Comparison of ENCODE assay signal across 10 cellular contexts in genomic region chr6:28490191-28490890, GRCh38. TPM values are rescaled to one million over a fixed set of nuclear protein-coding genes. Genes with fewer than 3 reads are reported as not detected.
DNase-seq lines count a peak whose midpoint lies in the region; ATAC-seq and TF ChIP-seq lines count a peak whose summit lies in the region.
"Had no signal": no experiment of that assay in that cellular context is flagged by ENCODE, and none has a peak within 500 bp of the region (broad histone marks: within the 10 kb centered on the region; RNA-seq: fewer than 3 reads in every experiment).

No MANE protein-coding gene starts in this region.

- peak overlapping the region; percentile 66 for H3K4me2 ChIP-seq in fibroblast of lung (ENCODE audit: extremely low read depth, insufficient read depth, low read length)

- peak overlapping the region; percentile 61 for H3K4me3 ChIP-seq in NT2/D1 (ENCODE audit: insufficient read length, low read depth)
- H3K4me3 ChIP-seq in fibroblast of lung (replicated peaks in 1 of 4; ENCODE audit: control extremely low read depth in 1 of 4, insufficient read depth in 1 of 4, low read depth in 3 of 4, low read length in 4 of 4): peak overlapping the region; percentile 58 to 85 (median 65)
- peak overlapping the region; percentile 6 to 49 (median 40) for H3K4me3 ChIP-seq in skeletal muscle tissue (ENCODE audit: low read length in 3 of 3)
- H3K4me3 ChIP-seq: SJSA1 had no signal

- peak; percentile 70 for DNase-seq in DMS 273 (lab: John Stamatoyannopoulos, UW; ENCODE audit: unreplicated experiment)
- DNase-seq in DMS 273 treated with DMSO at 0.1 percent for 48 hours (lab: John Stamatoyannopoulos, UW): no peak
- DNase-seq in NT2/D1 (ENCODE audit: low read depth, low spot score): no peak
- no peak for DNase-seq in fibroblast of lung (ENCODE audit: low read depth in 2 of 2)
- DNase-seq in cortex of kidney (lab: John Stamatoyannopoulos, UW): no peak

- H3K9ac ChIP-seq in NT2/D1 (ENCODE audit: insufficient read length, low read depth): peak overlapping the region; percentile 65
- no peak overlapping the region for H3K9ac ChIP-seq in fibroblast of lung (ENCODE audit: insufficient read depth, low read length)
- peak overlapping the region in 2 of 3 donors; percentile 16 to 54 for H3K9ac ChIP-seq in skeletal muscle tissue (ENCODE audit: low read depth in 1 of 3, low read length in 3 of 3)

- TF ChIP-seq CTCF in fibroblast of lung (conservative IDR thresholded peaks at IDR 0.05 in 1 of 2, IDR thresholded peaks at IDR 0.05 in 1 of 2; ENCODE audit: low read depth in 1 of 2, low read length in 2 of 2): no peak

- TF ChIP-seq POLR2A in GM18505 (IDR thresholded peaks at IDR 0.05; ENCODE audit: borderline replicate concordance, extremely low read depth, insufficient read depth, insufficient read length): no peak

- H3K36me3 ChIP-seq in NT2/D1 (ENCODE audit: insufficient read depth, insufficient read length, low read length) (no peaks in the 10 kb centered on the region), fibroblast of lung (ENCODE audit: control insufficient read depth, insufficient read depth, low read length) (no peaks in the 10 kb centered on the region), skeletal muscle tissue (ENCODE audit: control insufficient read depth in 3 of 3, insufficient read depth in 3 of 3, low read length in 3 of 3) (no peaks in the 10 kb centered on the region)
- H3K36me3 ChIP-seq: SJSA1 had no signal

- H4K20me1 ChIP-seq in fibroblast of lung (ENCODE audit: control insufficient read depth, extremely low read depth, insufficient read depth, low read length): no peaks in the 10 kb centered on the region

- H3K4me1 ChIP-seq in NT2/D1 (ENCODE audit: insufficient read depth, insufficient read length): no peaks in the 10 kb centered on the region
- no peaks in the 10 kb centered on the region for H3K4me1 ChIP-seq in fibroblast of lung (ENCODE audit: control insufficient read depth, extremely low read depth, insufficient read depth, low read length)
- H3K4me1 ChIP-seq in skeletal muscle tissue (ENCODE audit: control insufficient read depth in 3 of 3, insufficient read depth in 3 of 3, low read length in 3 of 3): no peaks in the 10 kb centered on the region
- H3K4me1 ChIP-seq: SJSA1 had no signal

- ATAC-seq in GM18505 (IDR thresholded peaks at IDR 0.05; ENCODE audit: unreplicated experiment) (no peak), GM18517 (IDR thresholded peaks at IDR 0.05; ENCODE audit: unreplicated experiment) (no peak)

- H3K27ac ChIP-seq in fibroblast of lung (ENCODE audit: insufficient read depth, low read length) (no peak overlapping the region), skeletal muscle tissue (ENCODE audit: low read depth, low read length) (peak overlapping the region; percentile 64)
- H3K27ac ChIP-seq: 22Rv1, SJSA1 had no signal

- no peaks in the 10 kb centered on the region for H3K27me3 ChIP-seq in NT2/D1 (ENCODE audit: insufficient read depth, insufficient read length)
- no peaks in the 10 kb centered on the region for H3K27me3 ChIP-seq in fibroblast of lung (ENCODE audit: control insufficient read depth, insufficient read depth, low read length)
- H3K27me3 ChIP-seq in skeletal muscle tissue (ENCODE audit: control insufficient read depth in 3 of 3, insufficient read depth in 3 of 3, low read length in 3 of 3): peaks cover 3 to 9% (median 6%) of the 10 kb centered on the region in 3 donors

- peak overlapping the region; percentile 85 for H2AFZ ChIP-seq in fibroblast of lung (ENCODE audit: low read length)

- H3K9me3 ChIP-seq in NT2/D1 (ENCODE audit: insufficient read depth, low read length) (no peaks in the 10 kb centered on the region), fibroblast of lung (ENCODE audit: control insufficient read depth, insufficient read depth, low read depth, low read length) (no peaks in the 10 kb centered on the region), skeletal muscle tissue (ENCODE audit: control insufficient read depth in 3 of 3, low read length in 3 of 3) (no peaks in the 10 kb centered on the region)
- H3K9me3 ChIP-seq: SJSA1 had no signal

- H3K79me2 ChIP-seq in fibroblast of lung (ENCODE audit: control insufficient read depth, insufficient read depth, low read length): no peaks in the 10 kb centered on the region

RNA-seq across cellular contexts. Expression of gene GPX6, which starts 25.3 kb away (rescaled TPM):
- total RNA-seq in fibroblast of lung (not detected in 2 replicates), skeletal muscle tissue (not detected)
- polyA plus RNA-seq in fibroblast of lung: not detected in 2 replicates
- not detected in 2 replicates for polyA plus RNA-seq in fibroblast of lung (2012)
- not detected in 2 replicates for polyA minus RNA-seq in fibroblast of lung (ENCODE audit: low replicate concordance)
- total RNA-seq: SJSA1 had no signal

RNA-seq across cellular contexts. Expression of gene GPX5, which starts 35.3 kb away (rescaled TPM):
- total RNA-seq in fibroblast of lung: not detected in 2 replicates
- polyA plus RNA-seq in fibroblast of lung: not detected in 2 replicates
- not detected in 2 replicates for polyA plus RNA-seq in fibroblast of lung (2012)
- not detected in 2 replicates for polyA minus RNA-seq in fibroblast of lung (ENCODE audit: low replicate concordance)
- not detected for total RNA-seq in skeletal muscle tissue
- total RNA-seq: SJSA1 had no signal

RNA-seq across cellular contexts. Expression of gene ZSCAN23, which starts 47.0 kb away (rescaled TPM):
- total RNA-seq in fibroblast of lung (4.9 and 5.1 TPM in 2 replicates), skeletal muscle tissue (4.7 TPM)
- 1.1 and 3.8 TPM in 2 replicates for polyA plus RNA-seq in fibroblast of lung
- polyA plus RNA-seq in fibroblast of lung (2012): 0.36 and 1.4 TPM in 2 replicates
- polyA minus RNA-seq in fibroblast of lung (ENCODE audit: low replicate concordance): 0.71 and 1.1 TPM in 2 replicates
